Comparison of ENCODE assay signal across 35 cellular contexts in the genomic region with DNA sequence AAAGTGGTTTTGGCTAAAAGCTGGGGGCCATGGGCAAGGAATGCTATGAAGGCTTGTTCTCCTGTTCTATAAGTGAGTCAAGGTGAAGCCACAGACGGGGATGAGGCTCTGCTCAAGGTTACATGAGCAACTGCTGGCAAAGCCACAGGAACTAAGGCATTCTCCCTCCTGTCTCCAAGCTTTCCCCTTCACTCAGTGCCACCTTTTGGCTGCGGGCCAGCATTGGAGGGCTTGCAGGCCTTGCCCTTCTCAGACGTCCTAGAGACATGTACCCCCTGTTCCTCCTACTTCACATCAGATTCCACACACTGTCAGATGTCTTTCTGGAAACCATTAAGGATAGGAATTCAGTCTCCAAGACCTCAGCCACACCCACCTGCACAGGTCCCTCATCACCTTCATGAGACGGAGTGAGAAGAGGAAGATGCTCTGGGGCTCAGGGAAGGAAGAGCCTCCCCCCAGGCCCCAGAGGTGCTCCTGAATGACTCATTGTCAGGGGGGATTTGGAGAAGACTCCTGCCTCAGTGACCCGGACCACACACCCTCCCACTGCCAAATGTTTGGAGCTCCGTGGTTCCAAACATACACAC. TPM values are rescaled to one million over a fixed set of nuclear protein-coding genes. Genes with fewer than 3 reads are reported as not detected.
"Had no signal": no experiment of that assay in that cellular context is flagged by ENCODE, and none has a peak within 500 bp of the region (broad histone marks: within the 10 kb centered on the region; RNA-seq: fewer than 3 reads in every experiment).

No MANE protein-coding gene starts in this region.

- H3K27me3 ChIP-seq: cardiac muscle cell had no signal

- H3K4me3 Mint-ChIP-seq: activated B cell treated with CpG ODN at 0.5 μM for 24 hours; activated CD4-positive, alpha-beta memory T cell treated with anti-CD3 and anti-CD28 coated beads for 36 hours; activated naive CD8-positive, alpha-beta T cell treated with anti-CD3 and anti-CD28 coated beads for 36 hours; activated T-cell treated with anti-CD3 and anti-CD28 coated beads, Interleukin-2, amount 50 U/mL, for 72 hours; activated T-helper 17 cell treated with anti-CD3 and anti-CD28 coated beads, Interleukin-2, amount 50 U/mL, for 72 hours had no signal

- ATAC-seq: activated T-cell treated with anti-CD3 and anti-CD28 coated beads, Interleukin-2, amount 50 U/mL, for 72 hours; activated T-helper 17 cell treated with anti-CD3 and anti-CD28 coated beads, Interleukin-2, amount 50 U/mL, for 72 hours had no signal

- H3K36me3 ChIP-seq: cardiac muscle cell had no signal

- H3K27ac Mint-ChIP-seq: activated B cell treated with CpG ODN at 0.5 μM for 24 hours; activated CD4-positive, alpha-beta memory T cell treated with anti-CD3 and anti-CD28 coated beads for 36 hours; activated naive CD8-positive, alpha-beta T cell treated with anti-CD3 and anti-CD28 coated beads for 36 hours; activated T-cell treated with anti-CD3 and anti-CD28 coated beads, Interleukin-2, amount 50 U/mL, for 72 hours; activated T-helper 17 cell treated with anti-CD3 and anti-CD28 coated beads, Interleukin-2, amount 50 U/mL, for 72 hours had no signal

- H3K9me3 Mint-ChIP-seq: activated B cell treated with CpG ODN at 0.5 μM for 24 hours; activated CD4-positive, alpha-beta memory T cell treated with anti-CD3 and anti-CD28 coated beads for 36 hours; activated naive CD8-positive, alpha-beta T cell treated with anti-CD3 and anti-CD28 coated beads for 36 hours; activated T-cell treated with anti-CD3 and anti-CD28 coated beads, Interleukin-2, amount 50 U/mL, for 72 hours; activated T-helper 17 cell treated with anti-CD3 and anti-CD28 coated beads, Interleukin-2, amount 50 U/mL, for 72 hours had no signal

- H3K4me3 ChIP-seq: cardiac muscle cell had no signal

- DNase-seq: activated B cell treated with CpG ODN at 0.5 μM for 24 hours; activated CD4-positive, alpha-beta memory T cell treated with anti-CD3 and anti-CD28 coated beads for 36 hours; activated CD4-positive, alpha-beta T cell treated with anti-CD3 and anti-CD28 coated beads for 4 hours; activated CD4-positive, alpha-beta T cell treated with anti-CD3 and anti-CD28 coated beads, Interleukin-2, amount 50 U/mL, for 1 hour; activated CD4-positive, CD25-positive, alpha-beta regulatory T cell treated with anti-CD3 and anti-CD28 coated beads, Interleukin-2, amount 50 U/mL, for 72 hours; activated effector memory CD4-positive, alpha-beta T cell treated with anti-CD3 and anti-CD28 coated beads, Interleukin-2, amount 50 U/mL, for 16 hours; activated naive CD4-positive, alpha-beta T cell; activated naive CD4-positive, alpha-beta T cell treated with anti-CD3 and anti-CD28 coated beads, Interleukin-2, amount 50 U/mL, for 16 hours; activated naive CD8-positive, alpha-beta T cell treated with anti-CD3 and anti-CD28 coated beads for 36 hours; activated T-cell treated with anti-CD3 and anti-CD28 coated beads, Interleukin-2, amount 50 U/mL, for 1 hour; activated T-cell treated with anti-CD3 and anti-CD28 coated beads, Interleukin-2, amount 50 U/mL, for 72 hours; amniotic stem cell; cerebellar nuclear complex; NCI-H1105; NCI-H1417 treated with DMSO at 0.1 percent for 48 hours; NCI-H1694; NCI-H1930; NCI-H2081 treated with DMSO at 0.1 percent for 48 hours; NCI-H2227 treated with DMSO at 0.1 percent for 48 hours; NCI-H446; NCI-H510A treated with DMSO at 0.1 percent for 48 hours; NCI-H526 treated with DMSO at 0.1 percent for 48 hours; NCI-H82; NK-92 treated with Interleukin-12 subunit alpha and Interleukin-12 subunit beta, amount 100 ng/mL, for 24 hours; Right ventricle myocardium superior; SW 1271; T-helper 1 cell; T-helper 2 cell; T-helper 9 cell had no signal

- H3K27me3 Mint-ChIP-seq: activated CD4-positive, alpha-beta memory T cell treated with anti-CD3 and anti-CD28 coated beads for 36 hours; activated naive CD8-positive, alpha-beta T cell treated with anti-CD3 and anti-CD28 coated beads for 36 hours; activated T-helper 17 cell treated with anti-CD3 and anti-CD28 coated beads, Interleukin-2, amount 50 U/mL, for 72 hours had no signal

- H3K27ac ChIP-seq: cardiac muscle cell, VCaP had no signal

- H3K4me1 Mint-ChIP-seq: activated B cell treated with CpG ODN at 0.5 μM for 24 hours; activated naive CD8-positive, alpha-beta T cell treated with anti-CD3 and anti-CD28 coated beads for 36 hours had no signal

RNA-seq across cellular contexts. Expression of a gene that starts 20.5 kb away (rescaled TPM):
- total RNA-seq: activated B cell treated with CpG ODN at 0.5 μM for 24 hours; activated CD8-positive, alpha-beta memory T cell treated with anti-CD3 and anti-CD28 coated beads for 36 hours; activated naive CD8-positive, alpha-beta T cell treated with anti-CD3 and anti-CD28 coated beads for 36 hours; activated T-helper 17 cell treated with anti-CD3 and anti-CD28 coated beads, Interleukin-2, amount 50 U/mL, for 72 hours; cardiac muscle cell; M059J; Right ventricle myocardium superior had no signal
- polyA plus RNA-seq: aorta, cardiac muscle cell had no signal

RNA-seq across cellular contexts. Expression of a gene that starts 45.5 kb away (rescaled TPM):
- total RNA-seq: M059J had no signal
